Comparison of ENCODE assay signal across 1 cellular context in the genomic region with DNA sequence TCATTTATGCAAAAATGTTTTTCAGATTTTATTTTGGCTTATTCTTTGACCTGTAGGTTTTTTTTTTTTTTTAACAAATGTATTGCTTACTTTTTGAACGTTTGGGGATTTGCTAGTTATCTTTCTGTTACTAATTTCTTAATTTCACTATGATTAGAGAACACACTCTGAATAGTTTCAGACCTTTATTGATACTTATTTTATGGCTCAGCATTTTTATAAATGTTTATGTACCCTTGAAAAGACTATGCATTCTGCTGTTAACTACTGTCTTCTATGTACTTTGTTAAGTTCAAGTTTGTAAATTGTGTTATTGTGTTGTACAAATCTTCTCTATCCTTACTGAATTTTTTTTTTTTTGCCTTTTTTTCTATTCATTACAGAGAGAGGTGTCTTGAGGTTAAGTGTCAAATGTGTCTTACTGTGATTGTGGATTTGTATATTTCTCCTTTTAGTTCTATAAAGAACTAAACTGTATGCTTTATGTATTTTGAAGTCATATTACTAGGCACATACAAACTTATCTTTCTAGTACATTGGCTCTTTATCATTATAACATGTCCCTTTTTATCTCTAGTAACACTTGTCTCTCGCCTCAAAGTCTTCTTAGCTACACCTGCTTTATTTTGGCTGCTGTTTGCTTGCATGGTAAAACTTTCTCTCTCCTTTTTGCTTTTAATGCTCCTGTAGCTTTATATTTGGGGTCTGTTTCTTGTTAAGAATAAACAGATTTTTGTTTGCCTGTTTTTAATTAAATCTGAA.
A peak's percentile ranks its signal among the peaks of the same experiment; 100 is the strongest.
TF ChIP-seq lines count a peak whose summit lies in the region.

No MANE protein-coding gene starts in this region.

TF ChIP-seq in HEK293, 187 proteins besides CTCF, POLR2A, EP300 and RAD21:
- TF ChIP-seq ZNF362 (tag by site-specific recombination; IDR thresholded peaks at IDR 0.05) = peak; percentile 13; the same call in 1 of the 2 replicates
- no peak for TF ChIP-seq ZNF16 (tag by site-specific recombination; IDR thresholded peaks at IDR 0.05; ENCODE audit: low read depth)
TF ChIP-seq in HEK293: peak in this region for 1.
